In genomic region chr1:150236614-150236934, GRCh38 we compare ENCODE assay signal across 8 cellular contexts. TPM values are rescaled to one million over a fixed set of nuclear protein-coding genes. Genes with fewer than 3 reads are reported as not detected.
DNase-seq lines count a peak whose midpoint lies in the region; ATAC-seq and TF ChIP-seq lines count a peak whose summit lies in the region.

No MANE protein-coding gene starts in this region.

- no peaks in the 10 kb centered on the region for H3K9me3 Mint-ChIP-seq in type B pancreatic cell
- H3K9me3 Mint-ChIP-seq in activated naive CD8-positive, alpha-beta T cell treated with anti-CD3 and anti-CD28 coated beads, Interleukin-2, amount 50 U/mL, for 24 hours = no peaks in the 10 kb centered on the region

- DNase-seq in NCI-H510A treated with DMSO at 0.1 percent for 48 hours (lab: John Stamatoyannopoulos, UW) (peak; percentile 86), NCI-H510A (lab: John Stamatoyannopoulos, UW) (no peak), astrocyte of the spinal cord (ENCODE audit: low read depth, low spot score) (no peak), lower leg skin (ENCODE audit: low spot score in 2 of 2) (peak in 1 of 2 donors; percentile 39), type B pancreatic cell (ENCODE audit: extremely low spot score, unreplicated experiment) (no peak), cerebellum (ENCODE audit: low spot score) (no peak)
- DNase-seq in activated naive CD8-positive, alpha-beta T cell treated with anti-CD3 and anti-CD28 coated beads, Interleukin-2, amount 50 U/mL, for 24 hours = no peak

- no peaks in the 10 kb centered on the region for H3K27me3 Mint-ChIP-seq in type B pancreatic cell
- H3K27me3 Mint-ChIP-seq in activated naive CD8-positive, alpha-beta T cell treated with anti-CD3 and anti-CD28 coated beads, Interleukin-2, amount 50 U/mL, for 24 hours = peaks cover 1% of the 10 kb centered on the region

- WGBS in lower leg skin, 2 donors = 5 to 9% methylated on average over 7 of the region's 7 CpGs

- no peak overlapping the region for H3K4me3 Mint-ChIP-seq in type B pancreatic cell
- H3K4me3 Mint-ChIP-seq in activated naive CD8-positive, alpha-beta T cell treated with anti-CD3 and anti-CD28 coated beads, Interleukin-2, amount 50 U/mL, for 24 hours = no peak overlapping the region

- ATAC-seq in GM18870 (IDR thresholded peaks at IDR 0.05; ENCODE audit: unreplicated experiment) = no peak
- no peak for ATAC-seq in activated naive CD8-positive, alpha-beta T cell treated with anti-CD3 and anti-CD28 coated beads, Interleukin-2, amount 50 U/mL, for 24 hours

- no peaks in the 10 kb centered on the region for H3K36me3 Mint-ChIP-seq in type B pancreatic cell
- peaks cover 21% of the 10 kb centered on the region for H3K36me3 Mint-ChIP-seq in activated naive CD8-positive, alpha-beta T cell treated with anti-CD3 and anti-CD28 coated beads, Interleukin-2, amount 50 U/mL, for 24 hours (ENCODE audit: low read depth)

- H3K27ac Mint-ChIP-seq in type B pancreatic cell = no peak overlapping the region
- no peak overlapping the region for H3K27ac Mint-ChIP-seq in activated naive CD8-positive, alpha-beta T cell treated with anti-CD3 and anti-CD28 coated beads, Interleukin-2, amount 50 U/mL, for 24 hours

- H3K4me1 Mint-ChIP-seq in type B pancreatic cell (ENCODE audit: unreplicated experiment) = peaks cover 9% of the 10 kb centered on the region
- peaks cover 26% of the 10 kb centered on the region for H3K4me1 Mint-ChIP-seq in activated naive CD8-positive, alpha-beta T cell treated with anti-CD3 and anti-CD28 coated beads, Interleukin-2, amount 50 U/mL, for 24 hours

- TF ChIP-seq CTCF in astrocyte of the spinal cord (IDR thresholded peaks at IDR 0.05; ENCODE audit: low read depth, low read length) = no peak
- TF ChIP-seq CTCF in lower leg skin (IDR thresholded peaks at IDR 0.05) = no peak
- peak; percentile 26 for TF ChIP-seq CTCF in type B pancreatic cell (conservative IDR thresholded peaks at IDR 0.05)

- in situ Hi-C loops in astrocyte of the spinal cord (cut with HindIII; ENCODE audit: low sequenced_read_pairs) = no loop called here

- no peak for TF ChIP-seq POLR2A in lower leg skin (IDR thresholded peaks at IDR 0.05)

- intact Hi-C loops in lower leg skin (cut with DNase I; ENCODE audit: low total_unique reads) = no loop called here

- H3K4me3 ChIP-seq in astrocyte of the spinal cord (ENCODE audit: low read depth, low read length) = peak overlapping the region; percentile 74
- peak overlapping the region; percentile 6 for H3K4me3 ChIP-seq in lower leg skin (ENCODE audit: low read depth, poor library complexity, severe bottlenecking)

RNA-seq across cellular contexts. Expression of gene ANP32E, which starts 0.7 kb away (rescaled TPM):
- total RNA-seq in lower leg skin (10 to 100 TPM; 12.3 to 14.2 (median 13.2) TPM), type B pancreatic cell (ENCODE audit: low replicate concordance) (26.8 and 71.9 TPM in 2 replicates), cerebellum (31.6 TPM)

RNA-seq across cellular contexts. Expression of gene CA14, which starts 21.0 kb away (rescaled TPM):
- total RNA-seq in lower leg skin (1 to 10 TPM in 1 of 4 donors, under 1 TPM in 3; 0.30 to 1.8 (median 0.51) TPM), type B pancreatic cell (ENCODE audit: low replicate concordance) (0.43 and 42.9 TPM in 2 replicates), cerebellum (7.3 TPM)

RNA-seq across cellular contexts. Expression of gene APH1A, which starts 32.2 kb away (rescaled TPM):
- total RNA-seq in lower leg skin (100 to 1,000 TPM; 113 to 139 (median 126) TPM), type B pancreatic cell (ENCODE audit: low replicate concordance) (148 and 174 TPM in 2 replicates), cerebellum (56.2 TPM)

RNA-seq across cellular contexts. Expression of gene C1orf54, which starts 36.0 kb away (rescaled TPM):
- total RNA-seq in lower leg skin (1 to 10 TPM in 2 of 4 donors, under 1 TPM in 1, not detected in 1; 0.46 to 3.4 (median 3.4) TPM), type B pancreatic cell (ENCODE audit: low replicate concordance) (3.8 and 29.6 TPM in 2 replicates), cerebellum (13.5 TPM)

RNA-seq across cellular contexts. Expression of gene CIART, which starts 45.8 kb away (rescaled TPM):
- total RNA-seq in lower leg skin = 10 to 100 TPM; 16.1 to 34.8 (median 23.4) TPM
- total RNA-seq in type B pancreatic cell (ENCODE audit: low replicate concordance) = 1.4 and 5.1 TPM in 2 replicates
- total RNA-seq in cerebellum = 4.4 TPM
